In genomic region chr1:201740609-201741231, GRCh38 we compare ENCODE assay signal across 8 cellular contexts.
DNase-seq lines count a peak whose midpoint lies in the region; FAIRE-seq and TF ChIP-seq lines count a peak whose summit lies in the region.

No MANE protein-coding gene starts in this region.

- H3K79me2 ChIP-seq in Loucy (ENCODE audit: insufficient read depth, low read length), result no peaks in the 10 kb centered on the region
- peaks cover 100% of the 10 kb centered on the region for H3K79me2 ChIP-seq in astrocyte (ENCODE audit: insufficient read depth, low read length)

- no peaks in the 10 kb centered on the region for H3K27me3 ChIP-seq in Loucy (ENCODE audit: insufficient read depth, low read length, poor library complexity, severe bottlenecking)
- no peaks in the 10 kb centered on the region for H3K27me3 ChIP-seq in astrocyte (ENCODE audit: insufficient read depth, low read length)
- H3K27me3 ChIP-seq in stomach, result peaks cover 0 to 18% (median 0%) of the 10 kb centered on the region in 3 donors

- H3K36me3 Mint-ChIP-seq in astrocyte (ENCODE audit: low read depth, unreplicated experiment), result peaks cover 14% of the 10 kb centered on the region

- H3K9ac ChIP-seq in Loucy (ENCODE audit: low read depth, low read length, poor library complexity, severe bottlenecking), result peak overlapping the region; percentile 72
- peak overlapping the region; percentile 86 for H3K9ac ChIP-seq in astrocyte (ENCODE audit: low read length)

- peak overlapping the region; percentile 99 for H3K4me3 Mint-ChIP-seq in astrocyte (ENCODE audit: unreplicated experiment)

- H2AFZ ChIP-seq in Loucy (ENCODE audit: low read length) (peak overlapping the region; percentile 98), astrocyte (ENCODE audit: low read depth, low read length) (no peak overlapping the region)

- H4K20me1 ChIP-seq in Loucy (ENCODE audit: insufficient read depth, low read length, poor library complexity, severe bottlenecking) (no peaks in the 10 kb centered on the region), astrocyte (ENCODE audit: insufficient read depth, low read length) (peaks cover 86% of the 10 kb centered on the region)

- FAIRE-seq in astrocyte (lab: Jason Lieb, UNC), result no peak

- intact Hi-C loops in stomach (cut with DNase I; ENCODE audit: low total_unique reads), result no loop called here

- H3K36me3 ChIP-seq in Loucy (ENCODE audit: insufficient read depth, low read length) (no peaks in the 10 kb centered on the region), astrocyte (ENCODE audit: insufficient read depth, low read length) (peaks cover 16% of the 10 kb centered on the region), stomach (peaks cover 0 to 3% (median 0%) of the 10 kb centered on the region in 4 donors)

- WGBS in stomach, 5 donors, result 28 to 32% (median 30%) methylated on average over 13 to 14 of the region's 14 CpGs

- no peak for DNase-seq in astrocyte (ENCODE audit: low read depth)
- peak; percentile 30 for DNase-seq in iPS-NIHi11 (ENCODE audit: low spot score)
- no peak for DNase-seq in stomach
- no peak for DNase-seq in effector CD4-positive, alpha-beta T cell
- DNase-seq in activated effector memory CD4-positive, alpha-beta T cell treated with Interleukin-2 at 50 U/mL for 16 hours, result no peak
- DNase-seq in NCI-H524 treated with DMSO at 0.1 percent for 48 hours (lab: John Stamatoyannopoulos, UW), result no peak
- no peak for DNase-seq in mesenteric fat pad (ENCODE audit: low spot score)

- TF ChIP-seq EP300 in stomach (IDR thresholded peaks at IDR 0.05), result no peak

- no peak for TF ChIP-seq CTCF in Loucy (conservative IDR thresholded peaks at IDR 0.05; ENCODE audit: low read length)
- TF ChIP-seq CTCF in astrocyte (IDR thresholded peaks at IDR 0.05; ENCODE audit: insufficient read depth, low read depth, low read length), result no peak
- no peak for TF ChIP-seq CTCF in stomach (IDR thresholded peaks at IDR 0.05)

- no peaks in the 10 kb centered on the region for H3K9me2 ChIP-seq in Loucy (replicated peaks; ENCODE audit: low read depth, low read length)

- peak overlapping the region; percentile 83 for H3K4me3 ChIP-seq in Loucy (ENCODE audit: low read length, poor library complexity, severe bottlenecking)
- H3K4me3 ChIP-seq in astrocyte (ENCODE audit: insufficient read depth, low read depth, low read length), result peak overlapping the region; percentile 67
- peak overlapping the region; percentile 62 to 77 (median 72) for H3K4me3 ChIP-seq in stomach

- H3K4me1 Mint-ChIP-seq in astrocyte (ENCODE audit: low read depth, unreplicated experiment), result peaks cover 64% of the 10 kb centered on the region

- no peaks in the 10 kb centered on the region for H3F3A ChIP-seq in Loucy (ENCODE audit: low read depth)

- H3K4me1 ChIP-seq in Loucy (ENCODE audit: insufficient read depth, low read length, poor library complexity, severe bottlenecking) (peaks cover 35% of the 10 kb centered on the region), astrocyte (ENCODE audit: insufficient read depth, low read length) (peaks cover 75% of the 10 kb centered on the region), stomach (peaks cover 15 to 56% (median 46%) of the 10 kb centered on the region in 4 donors)

- H3K9me3 ChIP-seq in Loucy (ENCODE audit: insufficient read depth, low read depth, low read length), result no peaks in the 10 kb centered on the region
- no peaks in the 10 kb centered on the region for H3K9me3 ChIP-seq in astrocyte (ENCODE audit: insufficient read depth, low read depth, low read length)
- no peaks in the 10 kb centered on the region for H3K9me3 ChIP-seq in stomach

- H3K4me2 ChIP-seq in Loucy (ENCODE audit: low read depth, low read length, poor library complexity, severe bottlenecking), result peak overlapping the region; percentile 71
- H3K4me2 ChIP-seq in astrocyte (ENCODE audit: low read length), result peak overlapping the region; percentile 91

- no peak for TF ChIP-seq POLR2A in stomach (IDR thresholded peaks at IDR 0.05)

- peak overlapping the region; percentile 96 for H3K27ac Mint-ChIP-seq in astrocyte (ENCODE audit: unreplicated experiment)

- H3K27ac ChIP-seq in astrocyte (ENCODE audit: low read depth, low read length) (peak overlapping the region; percentile 86), stomach (peak overlapping the region in 4 of 5 donors; percentile 76 to 86 (median 79))

- no peaks in the 10 kb centered on the region for H3K9me3 Mint-ChIP-seq in astrocyte (ENCODE audit: unreplicated experiment)

- H3K27me3 Mint-ChIP-seq in astrocyte (ENCODE audit: low read depth, unreplicated experiment), result no peaks in the 10 kb centered on the region
